Comparison of ENCODE assay signal across 16 cellular contexts in genomic region chr19:53257715-53258342, GRCh38. TPM values are rescaled to one million over a fixed set of nuclear protein-coding genes. Genes with fewer than 3 reads are reported as not detected.
A peak's percentile ranks its signal among the peaks of the same experiment; 100 is the strongest.
DNase-seq lines count a peak whose midpoint lies in the region; ATAC-seq, FAIRE-seq and TF ChIP-seq lines count a peak whose summit lies in the region.
"Not testable (repeated sequence)": the region's sequence is repeated elsewhere in the genome, so short reads cannot be mapped to it uniquely, and the experiment has no call there.
"Had no signal": no experiment of that assay in that cellular context is flagged by ENCODE, and none has a peak within 500 bp of the region (broad histone marks: within the 10 kb centered on the region; RNA-seq: fewer than 3 reads in every experiment).

TSS of gene VN1R2 (plus strand) at chr19:53258292. CDS start at chr19:53258376, 84 bp downstream.

- H3K9ac ChIP-seq in HepG2 (ENCODE audit: insufficient read depth, low read depth, low read length): not testable (repeated sequence)

- not testable (repeated sequence) for H3K4me2 ChIP-seq in HepG2 (ENCODE audit: low read depth, low read length)

- not testable (repeated sequence) for TF ChIP-seq RAD21 in HepG2 (CRISPR knock-in tag; IDR thresholded peaks at IDR 0.05)

- not testable (repeated sequence) for FAIRE-seq in HepG2 (lab: Jason Lieb, UNC)

- H3K36me3 ChIP-seq in brain microvascular endothelial cell (replicated peaks); HepG2 (replicated peaks in 1 of 2; ENCODE audit: control insufficient read depth in 1 of 2, insufficient read depth in 2 of 2, low read length in 2 of 2): not testable (repeated sequence)

- not testable (repeated sequence) for H3K79me2 ChIP-seq in HepG2 (ENCODE audit: insufficient read depth, low read length)

- H2AFZ ChIP-seq in HepG2 (ENCODE audit: low read length): not testable (repeated sequence)

- not testable (repeated sequence) for BruUV-seq in HepG2 (replicated peaks; lab: Mats Ljungman, UMichigan)

- H3K27ac ChIP-seq in C4-2B; brain microvascular endothelial cell; HepG2 (ENCODE audit: extremely low read length, insufficient read depth, low read length): not testable (repeated sequence)

- peaks cover 59% of the 10 kb centered on the region for H3K9me3 ChIP-seq in HepG2 (ENCODE audit: low read length)

- intact Hi-C loops in HepG2 (cut with micrococcal nuclease; ENCODE audit: unreplicated experiment): not testable (repeated sequence)

- TF ChIP-seq CTCF in C4-2B (conservative IDR thresholded peaks at IDR 0.05) (peak; percentile 21), brain microvascular endothelial cell (IDR thresholded peaks at IDR 0.05; ENCODE audit: low read depth, low read length, missing control alignments) (peak; percentile 14)
- not testable (repeated sequence) for TF ChIP-seq CTCF in HepG2 (CRISPR knock-in tag; IDR thresholded peaks at IDR 0.05)

- ATAC-seq in HepG2: not testable (repeated sequence)

- H3K4me1 ChIP-seq in HepG2 (ENCODE audit: insufficient read depth, low read length): not testable (repeated sequence)

- in situ Hi-C loops in SK-MEL-5 (cut with HindIII; ENCODE audit: low pct_unique_long_range_greater_than_20kb, low sequenced_read_pairs); brain microvascular endothelial cell (cut with HindIII; ENCODE audit: low pct_ligation_motif_present, low sequenced_read_pairs); HepG2 (cut with HindIII; ENCODE audit: extremely low pct_ligation_motif_present, low pct_unique_long_range_greater_than_20kb): not testable (repeated sequence)

- not testable (repeated sequence) for TF ChIP-seq EP300 in HepG2 (IDR thresholded peaks at IDR 0.05; ENCODE audit: low read depth in 2 of 2, low read length in 2 of 2); HepG2 (CRISPR knock-in tag; IDR thresholded peaks at IDR 0.05; ENCODE audit: borderline replicate concordance)

- CTCF ChIA-PET in HepG2 (lab: Yijun Ruan, JAX; ENCODE audit: low intra/inter-chr PET ratio, low total read pairs): not testable (repeated sequence)

- not testable (repeated sequence) for H3K27me3 ChIP-seq in brain microvascular endothelial cell (replicated peaks); HepG2 (ENCODE audit: control insufficient read depth in 1 of 2, insufficient read depth in 2 of 2, low read length in 2 of 2)

- whole genome bisulfite sequencing in HepG2 (ENCODE audit: low lambda C conversion rate): 52% methylated on average over 12 of the region's 14 CpGs

- not testable (repeated sequence) for H4K20me1 ChIP-seq in HepG2 (ENCODE audit: insufficient read depth, low read length)

- not testable (repeated sequence) for TF ChIP-seq POLR2A in HepG2 (IDR thresholded peaks at IDR 0.05; ENCODE audit: insufficient read depth in 1 of 2, low read depth in 2 of 2, low read length in 2 of 2)

- POLR2A ChIA-PET in HepG2 (lab: Yijun Ruan, JAX): not testable (repeated sequence)

- DNase-seq in Daoy (ENCODE audit: low read depth) (peak; percentile 9), NCI-H1105 treated with DMSO at 0.1 percent for 48 hours (lab: John Stamatoyannopoulos, UW) (peak; percentile 11), NCI-H82 (lab: John Stamatoyannopoulos, UW) (peak; percentile 10), SK-MEL-5 (ENCODE audit: low read depth, low spot score) (peak; percentile 7)
- DNase-seq in brain microvascular endothelial cell; HepG2 (ENCODE audit: low spot score): not testable (repeated sequence)

- not testable (repeated sequence) for H3K4me3 ChIP-seq in brain microvascular endothelial cell (ENCODE audit: low read depth, low read length); HepG2 (replicated peaks in 1 of 3; ENCODE audit: insufficient read depth in 1 of 3, low read depth in 2 of 3, low read length in 3 of 3)

TF ChIP-seq in HepG2, 621 proteins besides CTCF, POLR2A, EP300 and RAD21:
- TF ChIP-seq ZBTB33 (CRISPR knock-in tag; IDR thresholded peaks at IDR 0.05): peak; percentile 43; the same call in 1 of the 2 replicates

RNA-seq across cellular contexts. Expression of gene VN1R2, which starts in this region (rescaled TPM):
- total RNA-seq in Daoy (2014; rRNA removed; shearing (Covaris generic)): not detected in 2 replicates
- not detected in 2 replicates for total RNA-seq in SK-MEL-5 (2014; rRNA removed; shearing (Covaris generic))
- not detected in 2 replicates for polyA plus RNA-seq in SK-MEL-5 (2015; cell fraction: cytosol; rRNA removed)
- polyA plus RNA-seq in SK-MEL-5 (2015; cell fraction: nucleus; rRNA removed): not detected in 2 replicates
- total RNA-seq in HepG2 (2016; rRNA removed; fragmentation: Illumina TruSeq; extraction: Trizol): not detected in 2 replicates
- total RNA-seq in HepG2 (2016; cell fraction: cytosol; rRNA removed; fragmentation: Illumina TruSeq; extraction: Trizol; ENCODE audit: low read depth): not detected in 2 replicates
- total RNA-seq in HepG2 (2016; cell fraction: insoluble cytoplasmic fraction; rRNA removed; fragmentation: Illumina TruSeq; extraction: Trizol): not detected in 2 replicates
- total RNA-seq in HepG2 (2016; cell fraction: membrane; rRNA removed; fragmentation: Illumina TruSeq; extraction: Trizol): not detected in 2 replicates
- not detected in 2 replicates for total RNA-seq in HepG2 (2016; cell fraction: nucleus; rRNA removed; fragmentation: Illumina TruSeq; extraction: Trizol)
- not detected in 2 replicates for polyA plus RNA-seq in HepG2 (2011; rRNA removed)
- polyA plus RNA-seq in HepG2 (2011; cell fraction: cytosol; rRNA removed): not detected in 2 replicates
- not detected in 2 replicates for polyA plus RNA-seq in HepG2 (2011; cell fraction: nucleus; rRNA removed)
- not detected in 2 replicates for polyA plus RNA-seq in HepG2 (2012)
- not detected in 2 replicates for polyA plus RNA-seq in HepG2 (2016; cell fraction: cytosol; fragmentation: Illumina TruSeq; extraction: Trizol; ENCODE audit: low read depth)
- not detected in 2 replicates for polyA plus RNA-seq in HepG2 (2016; cell fraction: insoluble cytoplasmic fraction; fragmentation: Illumina TruSeq; extraction: Trizol; ENCODE audit: low read depth)
- polyA plus RNA-seq in HepG2 (2016; cell fraction: membrane; fragmentation: Illumina TruSeq; extraction: Trizol; ENCODE audit: low read depth): not detected in 2 replicates
- polyA plus RNA-seq in HepG2 (2016; cell fraction: nucleus; fragmentation: Illumina TruSeq; extraction: Trizol; ENCODE audit: insufficient read depth, low read depth): not detected in 2 replicates
- not detected in 2 replicates for polyA minus RNA-seq in HepG2 (2011; rRNA and poly(A)+ RNA removed; ENCODE audit: low replicate concordance)
- not detected in 2 replicates for polyA minus RNA-seq in HepG2 (2011; cell fraction: cytosol; rRNA and poly(A)+ RNA removed)
- polyA minus RNA-seq in HepG2 (2011; cell fraction: nucleus; rRNA and poly(A)+ RNA removed): not detected in 2 replicates
- total RNA-seq: A172, Caco-2, H4, M059J, OCI-LY7, Right ventricle myocardium superior had no signal
- polyA plus RNA-seq: AG04450, IgD-negative memory B cell, SK-N-SH had no signal

Comparison
In these comparisons a context has a peak if more than half of its experiments do, and no peak if none do; other contexts are left out.
1. Peak in DNase-seq in Daoy; RNA of the gene not detected or under 1 TPM.
2. Peak in DNase-seq in SK-MEL-5; RNA of the gene not detected or under 1 TPM.